Comparison of ENCODE assay signal across 12 cellular contexts in genomic region chr4:14247767-14248166, GRCh38.
"Had no signal": no experiment of that assay in that cellular context is flagged by ENCODE, and none has a peak within 500 bp of the region (broad histone marks: within the 10 kb centered on the region; RNA-seq: fewer than 3 reads in every experiment).

No MANE protein-coding gene starts in this region.

- H3K4me3 ChIP-seq: left ventricle myocardium inferior, right lobe of liver, spleen had no signal

- H3K9me3 ChIP-seq: right lobe of liver, SK-N-SH had no signal

- H3K27ac ChIP-seq: left ventricle myocardium inferior, right lobe of liver, spleen had no signal

- H3K9me2 ChIP-seq: SK-N-SH had no signal

- H3K4me1 ChIP-seq: left ventricle myocardium inferior, right lobe of liver, spleen had no signal

- H3K36me3 ChIP-seq: left ventricle myocardium inferior, right lobe of liver, spleen had no signal

- DNase-seq: activated CD4-positive, alpha-beta T cell treated with anti-CD3 and anti-CD28 coated beads for 48 hours; activated CD8-positive, alpha-beta memory T cell treated with anti-CD3 and anti-CD28 coated beads for 24 hours; activated naive CD4-positive, alpha-beta T cell treated with anti-CD3 and anti-CD28 coated beads, Interleukin-2, amount 10 ng/mL, durations not matched to agents 7 days and 5 days; islet precursor cell; left ventricle myocardium inferior; mesenchymal stem cell; right lobe of liver; SK-N-SH; spleen; stimulated activated CD4-positive, alpha-beta T cell treated with anti-CD3 and anti-CD28 coated beads, Interleukin-1b, Interleukin-23, amount 100 ng/mL, for 48 hours; stimulated activated naive B cell treated with anti-CD40 and anti-IgM and Interleukin-4, amounts not matched to agents 10 μg/mL and 1 μg/mL and 100 μg/mL, for 72 hours; trophoblast cell had no signal

- H3K4me2 ChIP-seq: SK-N-SH had no signal

- H3K27me3 ChIP-seq: right lobe of liver, spleen had no signal
